ENCODE assay signal across 8 cellular contexts in the genomic region with DNA sequence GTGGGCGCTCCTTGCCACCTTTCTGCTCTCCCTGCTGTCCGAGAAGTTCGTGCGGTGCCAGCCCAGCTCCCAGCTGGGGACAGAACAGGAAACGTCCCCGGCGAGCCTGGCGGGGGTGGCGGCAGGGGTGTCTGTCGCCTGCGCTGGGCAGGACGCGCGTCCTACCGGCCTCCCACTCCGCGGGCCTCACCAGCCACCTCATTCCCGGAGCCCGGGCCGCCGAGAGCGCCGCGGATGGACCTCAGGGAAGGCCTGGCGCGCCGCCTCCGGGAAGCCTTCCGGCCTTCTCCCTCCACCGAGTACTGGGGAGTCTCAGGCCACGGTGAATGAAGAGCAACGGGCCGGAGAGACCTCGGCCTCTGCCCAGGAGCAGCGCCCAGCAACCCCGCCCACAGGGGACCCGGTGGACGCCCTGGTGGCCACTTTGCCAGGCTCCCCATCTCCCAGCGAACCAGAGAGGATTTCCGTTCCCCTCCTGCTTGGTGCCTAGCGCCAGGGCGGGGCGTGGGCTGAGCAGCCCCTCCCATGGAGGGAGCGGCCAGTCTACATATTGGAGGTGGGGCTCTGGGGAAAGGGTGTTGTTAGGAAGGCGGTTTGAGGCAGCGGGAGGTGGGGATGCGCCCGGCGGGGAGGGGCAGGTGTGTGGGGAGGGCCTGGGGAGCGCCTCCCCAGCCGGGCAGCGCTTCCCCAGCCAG. TPM values are rescaled to one million over a fixed set of nuclear protein-coding genes. Genes with fewer than 3 reads are reported as not detected.
DNase-seq lines count a peak whose midpoint lies in the region; ATAC-seq and TF ChIP-seq lines count a peak whose summit lies in the region.

No MANE protein-coding gene starts in this region.

- H3K79me1 ChIP-seq in trophoblast cell (ENCODE audit: low read length), result peaks cover 8% of the 10 kb centered on the region

- H3K9me3 ChIP-seq in KOPT-K1 (ENCODE audit: insufficient read depth, low read length, poor library complexity, severe bottlenecking), result no peaks in the 10 kb centered on the region
- no peaks in the 10 kb centered on the region for H3K9me3 ChIP-seq in SK-N-SH
- H3K9me3 ChIP-seq in cardiac muscle cell (ENCODE audit: low read depth), result no peaks in the 10 kb centered on the region
- H3K9me3 ChIP-seq in trophoblast cell (ENCODE audit: insufficient read depth, low read depth, low read length), result no peaks in the 10 kb centered on the region
- H3K9me3 ChIP-seq in upper lobe of right lung, result no peaks in the 10 kb centered on the region

- H2BK120ac ChIP-seq in trophoblast cell (ENCODE audit: insufficient read depth, low read length, poor library complexity), result no peak overlapping the region

- no peak overlapping the region for H2BK5ac ChIP-seq in trophoblast cell (ENCODE audit: low read depth, low read length, poor library complexity)

- peak overlapping the region; percentile 88 for H3K4me2 ChIP-seq in SK-N-SH
- peak overlapping the region; percentile 57 for H3K4me2 ChIP-seq in trophoblast cell (ENCODE audit: low read length)

- H2AFZ ChIP-seq in SK-N-SH (ENCODE audit: low read depth) (peak overlapping the region; percentile 51; the same call in 1 of the 2 replicates), trophoblast cell (ENCODE audit: insufficient read depth, low read length, poor library complexity) (peak overlapping the region; percentile 32)

- H3K36me3 Mint-ChIP-seq in activated naive CD8-positive, alpha-beta T cell treated with anti-CD3 and anti-CD28 coated beads, Interleukin-2, amount 10 ng/mL, durations not matched to agents 7 days and 5 days, result no peaks in the 10 kb centered on the region

- H3F3A ChIP-seq in SK-N-SH (replicated peaks; ENCODE audit: insufficient read depth), result no peaks in the 10 kb centered on the region

- H3K4me1 ChIP-seq in SK-N-SH (ENCODE audit: control insufficient read depth in 1 of 2, insufficient read depth in 2 of 2, low read depth in 1 of 2, low read length in 1 of 2), result peaks cover 0 to 56% of the 10 kb centered on the region in 2 experiments; a peak in 1 of 4 replicates
- H3K4me1 ChIP-seq in cardiac muscle cell (ENCODE audit: low read depth), result peaks cover 35% of the 10 kb centered on the region
- peaks cover 13 to 21% of the 10 kb centered on the region in 2 experiments for H3K4me1 ChIP-seq in trophoblast cell (ENCODE audit: control insufficient read depth in 1 of 2, insufficient read depth in 2 of 2, low read length in 2 of 2)
- H3K4me1 ChIP-seq in upper lobe of right lung, result peaks cover 40% of the 10 kb centered on the region

- peak overlapping the region; percentile 91 for H3K4me3 Mint-ChIP-seq in activated naive CD8-positive, alpha-beta T cell treated with anti-CD3 and anti-CD28 coated beads, Interleukin-2, amount 10 ng/mL, durations not matched to agents 7 days and 5 days

- peak overlapping the region; percentile 96 for H3K27ac Mint-ChIP-seq in activated naive CD8-positive, alpha-beta T cell treated with anti-CD3 and anti-CD28 coated beads, Interleukin-2, amount 10 ng/mL, durations not matched to agents 7 days and 5 days

- ATAC-seq in GM21723 (IDR thresholded peaks at IDR 0.05; ENCODE audit: unreplicated experiment) (peak; percentile 42), upper lobe of right lung (peak; percentile 75)
- peak; percentile 54 for ATAC-seq in activated naive CD8-positive, alpha-beta T cell treated with anti-CD3 and anti-CD28 coated beads, Interleukin-2, amount 10 ng/mL, durations not matched to agents 7 days and 5 days (ENCODE audit: low read depth)

- H3K27me3 Mint-ChIP-seq in activated naive CD8-positive, alpha-beta T cell treated with anti-CD3 and anti-CD28 coated beads, Interleukin-2, amount 10 ng/mL, durations not matched to agents 7 days and 5 days, result no peaks in the 10 kb centered on the region

- TF ChIP-seq CTCF in SK-N-SH (IDR thresholded peaks at IDR 0.05), result 0 out of 2 replicates have a peak, but pooled peaks have one; percentile 11
- TF ChIP-seq CTCF in cardiac muscle cell (IDR thresholded peaks at IDR 0.05; ENCODE audit: low read depth, low read length), result no peak
- TF ChIP-seq CTCF in upper lobe of right lung (IDR thresholded peaks at IDR 0.05), result no peak

- peaks cover 10% of the 10 kb centered on the region for H3K4me1 Mint-ChIP-seq in activated naive CD8-positive, alpha-beta T cell treated with anti-CD3 and anti-CD28 coated beads, Interleukin-2, amount 10 ng/mL, durations not matched to agents 7 days and 5 days

- peak overlapping the region; percentile 59 for H3K4me3 ChIP-seq in SK-N-SH (ENCODE audit: low read depth in 2 of 2, low read length in 1 of 2)
- H3K4me3 ChIP-seq in cardiac muscle cell, result peak overlapping the region; percentile 13
- H3K4me3 ChIP-seq in trophoblast cell (ENCODE audit: low read depth, low read length), result peak overlapping the region; percentile 29
- peak overlapping the region; percentile 85 for H3K4me3 ChIP-seq in upper lobe of right lung

- H4K91ac ChIP-seq in trophoblast cell (ENCODE audit: low read depth, low read length), result peak overlapping the region; percentile 20

- no peak for TF ChIP-seq EP300 in SK-N-SH (IDR thresholded peaks at IDR 0.05; ENCODE audit: borderline replicate concordance in 1 of 2, low read depth in 1 of 2, low read length in 1 of 2)

- H3K27me3 ChIP-seq in SK-N-SH (ENCODE audit: insufficient read depth) (no peaks in the 10 kb centered on the region), cardiac muscle cell (no peaks in the 10 kb centered on the region), trophoblast cell (ENCODE audit: insufficient read depth, low read length) (no peaks in the 10 kb centered on the region), upper lobe of right lung (no peaks in the 10 kb centered on the region)

- peak; percentile 97 for DNase-seq in DMS53 (lab: John Stamatoyannopoulos, UW)
- DNase-seq in SK-N-SH, result peak; percentile 92
- DNase-seq in activated naive CD8-positive, alpha-beta T cell treated with anti-CD3 and anti-CD28 coated beads, Interleukin-2, amount 10 ng/mL, durations not matched to agents 7 days and 5 days, result peak; percentile 88
- DNase-seq in cardiac muscle cell (ENCODE audit: low read depth in 1 of 2, low spot score in 1 of 2), result peak; percentile 62 to 65
- DNase-seq in trophoblast cell, result peak; percentile 62 to 77
- DNase-seq in upper lobe of right lung, result peak; percentile 94

- H3K18ac ChIP-seq in trophoblast cell (ENCODE audit: low read length), result peak overlapping the region; percentile 71

- H3K27ac ChIP-seq in KOPT-K1 (ENCODE audit: low read depth, low read length, poor library complexity, severe bottlenecking), result peak overlapping the region; percentile 97
- peak overlapping the region in 1 of 2 experiments; percentile 82; a peak in 2 of 4 replicates for H3K27ac ChIP-seq in SK-N-SH (ENCODE audit: low read depth in 2 of 2, low read length in 1 of 2)
- H3K27ac ChIP-seq in cardiac muscle cell, result peak overlapping the region; percentile 19
- no peak overlapping the region for H3K27ac ChIP-seq in trophoblast cell (ENCODE audit: low read depth, low read length)
- peak overlapping the region; percentile 97 for H3K27ac ChIP-seq in upper lobe of right lung

- CTCF ChIA-PET in SK-N-SH (lab: Yijun Ruan, JAX), result interaction anchor here (0.6 to 5.1 kb wide), 35 partner anchors 9 to 352 kb away, joined by 3 to 53 read pairs (median 7); partner anchors contain the start of genes FAAP20, HES5, PANK4 and PEX10

- POLR2A ChIA-PET in SK-N-SH (lab: Yijun Ruan, JAX), result interaction anchor here (0.8 to 1.8 kb wide), 7 partner anchors 13 to 87 kb away, joined by 3 to 8 read pairs (median 5); no protein-coding TSS in a partner anchor
- POLR2A ChIA-PET in activated naive CD8-positive, alpha-beta T cell treated with anti-CD3 and anti-CD28 coated beads, Interleukin-2, amount 10 ng/mL, durations not matched to agents 7 days and 5 days (lab: Charles Lee), result interaction anchor here (0.8 to 6.9 kb wide), 26 partner anchors 10 to 358 kb away, joined by 3 to 128 read pairs (median 4); partner anchors contain the start of genes FAAP20, HES5, MORN1 and PANK4

- no peaks in the 10 kb centered on the region for H3K9me2 ChIP-seq in SK-N-SH

- H3K36me3 ChIP-seq in KOPT-K1 (ENCODE audit: insufficient read depth, low read length) (no peaks in the 10 kb centered on the region), SK-N-SH (replicated peaks in 1 of 2; ENCODE audit: control insufficient read depth in 1 of 2, insufficient read depth in 2 of 2, low read length in 1 of 2) (no peaks in the 10 kb centered on the region), cardiac muscle cell (no peaks in the 10 kb centered on the region), trophoblast cell (ENCODE audit: control insufficient read depth in 1 of 2, insufficient read depth in 2 of 2, low read length in 2 of 2) (no peaks in the 10 kb centered on the region), upper lobe of right lung (no peaks in the 10 kb centered on the region)

- WGBS in SK-N-SH (ENCODE audit: low lambda C conversion rate), result 3% methylated on average over 14 of the region's 52 CpGs
- WGBS in trophoblast cell (ENCODE audit: extremely low coverage, insufficient coverage, insufficient read length), result no CpG with 5 or more reads among the region's 52 CpGs

- intact Hi-C loops in upper lobe of right lung (cut with DNase I), result loop anchor here (10.0 kb wide), 1 partner anchor 132 kb away; the partner anchor contains the start of gene PEX10

- H4K8ac ChIP-seq in trophoblast cell (ENCODE audit: low read depth, low read length), result peak overlapping the region; percentile 55

- H4K12ac ChIP-seq in trophoblast cell (ENCODE audit: low read depth, low read length), result no peak overlapping the region

- H2BK12ac ChIP-seq in trophoblast cell (ENCODE audit: low read length), result no peak overlapping the region

- H3K9ac ChIP-seq in SK-N-SH (peak overlapping the region; percentile 65; the same call in 1 of the 2 replicates), trophoblast cell (ENCODE audit: low read length) (no peak overlapping the region)

- no peak overlapping the region for H2AK5ac ChIP-seq in trophoblast cell (ENCODE audit: low read length)

- H3K4ac ChIP-seq in trophoblast cell (ENCODE audit: low read depth, low read length), result no peak overlapping the region

- H4K20me1 ChIP-seq in SK-N-SH (ENCODE audit: insufficient read depth), result no peaks in the 10 kb centered on the region

- no peaks in the 10 kb centered on the region for H3K79me2 ChIP-seq in SK-N-SH (ENCODE audit: insufficient read depth)
- no peaks in the 10 kb centered on the region for H3K79me2 ChIP-seq in trophoblast cell (ENCODE audit: control insufficient read depth, insufficient read depth, low read length, poor library complexity)

- H3K23ac ChIP-seq in trophoblast cell (ENCODE audit: low read length), result no peak overlapping the region

- peak overlapping the region; percentile 49 for H3K14ac ChIP-seq in trophoblast cell (ENCODE audit: low read length)

- TF ChIP-seq RAD21 in SK-N-SH (IDR thresholded peaks at IDR 0.05; ENCODE audit: low read length), result no peak

- H3K9me3 Mint-ChIP-seq in activated naive CD8-positive, alpha-beta T cell treated with anti-CD3 and anti-CD28 coated beads, Interleukin-2, amount 10 ng/mL, durations not matched to agents 7 days and 5 days, result no peaks in the 10 kb centered on the region

RNA-seq across cellular contexts. Expression of gene TNFRSF14, which starts 9.5 kb away (rescaled TPM):
- polyA plus RNA-seq in SK-N-SH (2012; rRNA removed) (0.19 and 0.28 TPM in 2 replicates), cardiac muscle cell (0.75 TPM in 1 of 2 replicates, not detected in the other)
- polyA plus RNA-seq in SK-N-SH (2012; cell fraction: cytosol; rRNA removed), result 0.03 and 0.08 TPM in 2 replicates
- 0.61 and 0.96 TPM in 2 replicates for polyA plus RNA-seq in SK-N-SH (2012; cell fraction: nucleus; rRNA removed)
- 100 to 1,000 TPM; 131 to 134 TPM for total RNA-seq in activated naive CD8-positive, alpha-beta T cell treated with anti-CD3 and anti-CD28 coated beads, Interleukin-2, amount 10 ng/mL, durations not matched to agents 7 days and 5 days
- total RNA-seq in cardiac muscle cell (0.14 and 0.24 TPM in 2 replicates), upper lobe of right lung (133 TPM)
- polyA plus RNA-seq in trophoblast cell (2013), result 0.07 and 0.14 TPM in 2 replicates

RNA-seq across cellular contexts. Expression of gene HES5, which starts 16.6 kb away (rescaled TPM):
- polyA plus RNA-seq in SK-N-SH (2012; rRNA removed), result 0.03 and 0.05 TPM in 2 replicates
- polyA plus RNA-seq in SK-N-SH (2012; cell fraction: cytosol; rRNA removed), result 0.06 TPM in 1 of 2 replicates, not detected in the other
- polyA plus RNA-seq in SK-N-SH (2012; cell fraction: nucleus; rRNA removed), result 0.14 and 0.20 TPM in 2 replicates
- not detected for total RNA-seq in activated naive CD8-positive, alpha-beta T cell treated with anti-CD3 and anti-CD28 coated beads, Interleukin-2, amount 10 ng/mL, durations not matched to agents 7 days and 5 days
- total RNA-seq in cardiac muscle cell, result not detected in 2 replicates
- polyA plus RNA-seq in cardiac muscle cell, result not detected in 2 replicates
- polyA plus RNA-seq in trophoblast cell (2013), result 0.21 and 0.22 TPM in 2 replicates
- 1.5 TPM for total RNA-seq in upper lobe of right lung

RNA-seq across cellular contexts. Expression of gene PANK4, which starts 20.3 kb away (rescaled TPM):
- polyA plus RNA-seq in SK-N-SH (2012; rRNA removed) (15.1 and 16.6 TPM in 2 replicates), cardiac muscle cell (44.5 and 72.6 TPM in 2 replicates)
- polyA plus RNA-seq in SK-N-SH (2012; cell fraction: cytosol; rRNA removed), result 5.9 and 8.7 TPM in 2 replicates
- 64.1 and 71.4 TPM in 2 replicates for polyA plus RNA-seq in SK-N-SH (2012; cell fraction: nucleus; rRNA removed)
- 10 to 100 TPM; 86.5 to 88.9 TPM for total RNA-seq in activated naive CD8-positive, alpha-beta T cell treated with anti-CD3 and anti-CD28 coated beads, Interleukin-2, amount 10 ng/mL, durations not matched to agents 7 days and 5 days
- total RNA-seq in cardiac muscle cell (62.7 and 63.2 TPM in 2 replicates), upper lobe of right lung (36.4 TPM)
- polyA plus RNA-seq in trophoblast cell (2013), result 12.5 and 13.9 TPM in 2 replicates

RNA-seq across cellular contexts. Expression of gene PRXL2B, which starts 39.9 kb away (rescaled TPM):
- polyA plus RNA-seq in SK-N-SH (2012; rRNA removed) (28.0 and 33.7 TPM in 2 replicates), cardiac muscle cell (59.5 and 59.7 TPM in 2 replicates)
- 13.0 and 22.1 TPM in 2 replicates for polyA plus RNA-seq in SK-N-SH (2012; cell fraction: cytosol; rRNA removed)
- 43.9 and 44.0 TPM in 2 replicates for polyA plus RNA-seq in SK-N-SH (2012; cell fraction: nucleus; rRNA removed)
- total RNA-seq in activated naive CD8-positive, alpha-beta T cell treated with anti-CD3 and anti-CD28 coated beads, Interleukin-2, amount 10 ng/mL, durations not matched to agents 7 days and 5 days, result 10 to 100 TPM; 37.3 to 37.6 TPM
- total RNA-seq in cardiac muscle cell (53.0 and 55.8 TPM in 2 replicates), upper lobe of right lung (25.9 TPM)
- 5.7 and 6.2 TPM in 2 replicates for polyA plus RNA-seq in trophoblast cell (2013)

Comparison
In these comparisons a context has a peak if more than half of its experiments do, and no peak if none do; other contexts are left out.
1. H3K4me3 ChIP-seq: peak in every context shown above with its lines; median percentile 85 in upper lobe of right lung; 59 in SK-N-SH; 29 in trophoblast cell; 13 in cardiac muscle cell.
2. RNA of gene TNFRSF14, which starts 9.5 kb away (total RNA-seq): 131 to 134 TPM in activated naive CD8-positive, alpha-beta T cell treated with anti-CD3 and anti-CD28 coated beads, Interleukin-2, amount 10 ng/mL, durations not matched to agents 7 days and 5 days and 133 TPM in upper lobe of right lung (single experiment); 0.14 to 0.24 TPM in cardiac muscle cell; every median in the first group is over 100 times any median in the second.
3. Peak in every context shown above with its lines, with median percentiles within 50 percentile points of each other: DNase-seq and ATAC-seq.